In the genomic region with DNA sequence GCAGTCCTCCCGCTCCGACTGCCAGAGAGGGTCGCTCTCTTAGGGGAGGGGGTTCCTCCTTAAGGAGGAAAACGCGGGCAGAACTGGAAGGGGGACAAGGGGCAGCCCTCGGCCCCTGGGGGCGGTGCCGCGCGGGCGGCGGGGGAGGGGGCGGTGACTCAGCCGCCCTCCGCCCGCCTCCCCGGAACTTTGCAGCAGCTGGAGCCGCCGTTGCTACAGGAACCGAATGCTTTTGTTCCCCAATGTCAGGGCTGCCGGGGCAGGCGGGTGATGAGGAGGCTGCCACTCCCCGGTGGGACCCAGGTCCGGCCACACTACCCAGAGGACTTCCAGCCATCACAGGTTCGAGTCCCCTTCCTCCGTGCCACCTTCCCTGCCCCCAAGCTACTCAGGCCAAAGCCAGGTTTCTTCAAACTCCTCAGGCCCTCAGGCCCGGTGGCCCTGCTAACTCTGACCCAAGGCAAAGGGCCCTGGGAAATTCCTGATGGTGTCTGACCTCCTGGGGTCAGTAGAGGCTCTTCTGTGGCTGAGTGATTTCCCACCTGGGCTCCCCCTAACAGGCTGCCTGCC, we compare ENCODE assay signal across 1 cellular context.
TF ChIP-seq lines count a peak whose summit lies in the region.

No MANE protein-coding gene starts in this region.

TF ChIP-seq in A549, 52 proteins besides CTCF, POLR2A, EP300 and RAD21:
- TF ChIP-seq FOSL2 (IDR thresholded peaks at IDR 0.05) (no peak), FOSL2 (CRISPR knock-in tag; IDR thresholded peaks at IDR 0.05) (peak; percentile 73), FOXS1 (CRISPR knock-in tag; IDR thresholded peaks at IDR 0.05) (no peak), CEBPB (IDR thresholded peaks at IDR 0.05) (no peak)
- TF ChIP-seq, protein P1, sequence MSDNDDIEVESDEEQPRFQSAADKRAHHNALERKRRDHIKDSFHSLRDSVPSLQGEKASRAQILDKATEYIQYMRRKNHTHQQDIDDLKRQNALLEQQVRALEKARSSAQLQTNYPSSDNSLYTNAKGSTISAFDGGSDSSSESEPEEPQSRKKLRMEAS (IDR thresholded peaks at IDR 0.05): 0 out of 2 replicates have a peak, but pooled peaks have one; percentile 20
